ENCODE assay signal across 31 cellular contexts in the genomic region with DNA sequence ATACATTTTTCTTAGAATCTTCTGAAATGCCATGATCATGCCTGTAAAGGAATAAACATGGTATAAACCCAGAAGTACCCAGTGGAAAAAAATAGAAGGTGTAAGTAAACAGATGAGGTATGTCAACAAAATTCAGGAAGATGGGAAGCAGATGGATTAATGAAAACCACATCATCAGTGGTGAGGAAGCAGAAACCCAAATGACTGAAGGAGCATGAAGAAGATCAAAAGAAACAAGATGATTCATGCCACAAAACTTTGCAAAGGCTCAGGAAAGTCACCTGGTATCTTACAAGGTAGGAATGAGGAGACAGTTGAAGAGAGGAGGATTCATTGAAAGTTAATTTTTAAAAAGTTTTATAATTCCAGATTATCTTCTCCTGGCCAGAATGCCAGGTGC.
DNase-seq lines count a peak whose midpoint lies in the region; ATAC-seq and TF ChIP-seq lines count a peak whose summit lies in the region.
"Had no signal": no experiment of that assay in that cellular context is flagged by ENCODE, and none has a peak within 500 bp of the region (broad histone marks: within the 10 kb centered on the region; RNA-seq: fewer than 3 reads in every experiment).

No MANE protein-coding gene starts in this region.

- H3K27me3 Mint-ChIP-seq in activated naive CD8-positive, alpha-beta T cell treated with anti-CD3 and anti-CD28 coated beads, Interleukin-2, amount 50 U/mL, for 24 hours = peaks cover 4% of the 10 kb centered on the region

- no peak for TF ChIP-seq CTCF in mammary epithelial cell (conservative IDR thresholded peaks at IDR 0.05 in 1 of 2, IDR thresholded peaks at IDR 0.05 in 1 of 2; ENCODE audit: extremely low read depth in 1 of 2, insufficient read depth in 1 of 2, low read depth in 1 of 2, low read length in 2 of 2)
- TF ChIP-seq CTCF in breast epithelium (IDR thresholded peaks at IDR 0.05) = no peak

- H3K36me3 ChIP-seq in mammary epithelial cell (ENCODE audit: insufficient read depth, low read length) (no peaks in the 10 kb centered on the region), breast epithelium (no peaks in the 10 kb centered on the region)
- H3K36me3 ChIP-seq: BE2C, brain microvascular endothelial cell, gastrocnemius medialis, left ventricle myocardium inferior, stomach, thyroid gland had no signal

- intact Hi-C loops in mammary epithelial cell (cut with micrococcal nuclease) (no loop called here), breast epithelium (cut with DNase I; ENCODE audit: low total_unique reads) (no loop called here)

- H3K36me3 Mint-ChIP-seq in activated naive CD8-positive, alpha-beta T cell treated with anti-CD3 and anti-CD28 coated beads, Interleukin-2, amount 50 U/mL, for 24 hours (ENCODE audit: low read depth) = peaks cover 1% of the 10 kb centered on the region
- H3K36me3 Mint-ChIP-seq: mesothelial cell of epicardium, WTC11 had no signal

- H3K27me3 ChIP-seq in mammary epithelial cell (ENCODE audit: insufficient read depth, low read length) = no peaks in the 10 kb centered on the region
- no peaks in the 10 kb centered on the region for H3K27me3 ChIP-seq in breast epithelium
- H3K27me3 ChIP-seq: BE2C, brain microvascular endothelial cell, gastrocnemius medialis, stomach, thyroid gland had no signal

- no peak overlapping the region for H3K4me3 Mint-ChIP-seq in activated naive CD8-positive, alpha-beta T cell treated with anti-CD3 and anti-CD28 coated beads, Interleukin-2, amount 50 U/mL, for 24 hours
- H3K4me3 Mint-ChIP-seq: activated naive CD4-positive, alpha-beta T cell treated with anti-CD3 and anti-CD28 coated beads for 36 hours; activated T-cell treated with anti-CD3 and anti-CD28 coated beads, Interleukin-2, amount 50 U/mL, for 72 hours; H9; mesothelial cell of epicardium; naive thymus-derived CD8-positive, alpha-beta T cell; WTC11 had no signal

- no peaks in the 10 kb centered on the region for H3K4me1 Mint-ChIP-seq in activated naive CD8-positive, alpha-beta T cell treated with anti-CD3 and anti-CD28 coated beads, Interleukin-2, amount 50 U/mL, for 24 hours
- H3K4me1 Mint-ChIP-seq: H9; mesothelial cell of epicardium; naive thymus-derived CD8-positive, alpha-beta T cell; WTC11 had no signal

- peaks cover 16% of the 10 kb centered on the region for H3K9me3 Mint-ChIP-seq in activated naive CD8-positive, alpha-beta T cell treated with anti-CD3 and anti-CD28 coated beads, Interleukin-2, amount 50 U/mL, for 24 hours
- H3K9me3 Mint-ChIP-seq: H9, WTC11 had no signal

- H3K4me1 ChIP-seq in mammary epithelial cell (ENCODE audit: insufficient read depth, low read length) = no peaks in the 10 kb centered on the region
- no peaks in the 10 kb centered on the region for H3K4me1 ChIP-seq in breast epithelium
- H3K4me1 ChIP-seq: BE2C, gastrocnemius medialis, left ventricle myocardium inferior, psoas muscle, stomach, thyroid gland had no signal

- H3K4me3 ChIP-seq in mammary epithelial cell (replicated peaks in 1 of 3; ENCODE audit: insufficient read depth in 1 of 3, low read depth in 2 of 3, low read length in 3 of 3) = no peak overlapping the region
- no peak overlapping the region for H3K4me3 ChIP-seq in breast epithelium
- H3K4me3 ChIP-seq: gastrocnemius medialis, left ventricle myocardium inferior, psoas muscle, stomach, thyroid gland had no signal

- no peak overlapping the region for H3K9ac ChIP-seq in mammary epithelial cell (ENCODE audit: insufficient read depth, low read length)
- H3K9ac ChIP-seq: KMS-11 had no signal

- H3K27ac Mint-ChIP-seq in activated naive CD8-positive, alpha-beta T cell treated with anti-CD3 and anti-CD28 coated beads, Interleukin-2, amount 50 U/mL, for 24 hours = no peak overlapping the region
- H3K27ac Mint-ChIP-seq: activated naive CD4-positive, alpha-beta T cell treated with anti-CD3 and anti-CD28 coated beads for 36 hours; activated T-cell treated with anti-CD3 and anti-CD28 coated beads, Interleukin-2, amount 50 U/mL, for 72 hours; H9; mesothelial cell of epicardium; naive thymus-derived CD8-positive, alpha-beta T cell; WTC11 had no signal

- H3K27ac ChIP-seq in mammary epithelial cell (ENCODE audit: insufficient read depth, low read depth, low read length) (no peak overlapping the region), breast epithelium (no peak overlapping the region)
- H3K27ac ChIP-seq: brain microvascular endothelial cell, gastrocnemius medialis, KMS-11, left ventricle myocardium inferior, psoas muscle, stomach, thyroid gland had no signal

- DNase-seq in mammary epithelial cell (peak; percentile 43), breast epithelium (ENCODE audit: low spot score in 2 of 2) (no peak), SW480 (ENCODE audit: low spot score) (peak; percentile 81), glomerular visceral epithelial cell (ENCODE audit: extremely low spot score) (peak; percentile 79), OCI-M1 (lab: John Stamatoyannopoulos, UW) (no peak)
- no peak for DNase-seq in activated naive CD8-positive, alpha-beta T cell treated with anti-CD3 and anti-CD28 coated beads, Interleukin-2, amount 50 U/mL, for 24 hours
- DNase-seq in stimulated activated naive CD4-positive, alpha-beta T cell (lab: John Stamatoyannopoulos, UW) = no peak
- DNase-seq: activated naive CD4-positive, alpha-beta T cell treated with anti-CD3 and anti-CD28 coated beads for 36 hours; activated T-cell treated with anti-CD3 and anti-CD28 coated beads, Interleukin-2, amount 50 U/mL, for 72 hours; amniotic stem cell; BE2C; brain microvascular endothelial cell; DMS79 treated with DMSO at 0.1 percent for 48 hours; erythroblast; gastrocnemius medialis; H9; hippocampal formation; left ventricle myocardium inferior; MV-4-11; naive thymus-derived CD8-positive, alpha-beta T cell; NCI-H510A; nucleus accumbens; psoas muscle; SHP77 treated with DMSO at 0.1 percent for 48 hours; stomach; SW 1271; thyroid gland had no signal

- no peak for ATAC-seq in HG02798 (IDR thresholded peaks at IDR 0.05; ENCODE audit: poor library complexity, unreplicated experiment)
- ATAC-seq in activated naive CD8-positive, alpha-beta T cell treated with anti-CD3 and anti-CD28 coated beads, Interleukin-2, amount 50 U/mL, for 24 hours = no peak
- ATAC-seq: activated T-cell treated with anti-CD3 and anti-CD28 coated beads, Interleukin-2, amount 50 U/mL, for 72 hours; gastrocnemius medialis; naive thymus-derived CD8-positive, alpha-beta T cell; psoas muscle; WTC11 had no signal

- dilution Hi-C loops in mammary epithelial cell (cut with HindIII; ENCODE audit: low sequenced_read_pairs) = no loop called here

- no peaks in the 10 kb centered on the region for H3K79me2 ChIP-seq in mammary epithelial cell (ENCODE audit: insufficient read depth, low read length)

- BruUV-seq in mammary epithelial cell (replicated peaks; lab: Mats Ljungman, UMichigan) = no TSS peak

- in situ Hi-C loops in mammary epithelial cell (cut with MboI; ENCODE audit: low sequenced_read_pairs in 2 of 2) = no loop called here

- TF ChIP-seq POLR2A in breast epithelium (IDR thresholded peaks at IDR 0.05) = no peak

- no peak overlapping the region for H2AFZ ChIP-seq in mammary epithelial cell (ENCODE audit: low read depth, low read length)

- no peaks in the 10 kb centered on the region for H3K9me3 ChIP-seq in mammary epithelial cell (replicated peaks; ENCODE audit: insufficient read depth, low read length)
- no peaks in the 10 kb centered on the region for H3K9me3 ChIP-seq in breast epithelium
- H3K9me3 ChIP-seq: BE2C, gastrocnemius medialis, thyroid gland had no signal

- H4K20me1 ChIP-seq in mammary epithelial cell (ENCODE audit: insufficient read depth, low read length) = no peaks in the 10 kb centered on the region

- CTCF ChIA-PET in mammary epithelial cell (lab: Charles Lee; ENCODE audit: low non-redundant PET) = no interaction called here

- no peak overlapping the region for H3K4me2 ChIP-seq in mammary epithelial cell (ENCODE audit: insufficient read depth, low read depth, low read length)
- H3K4me2 ChIP-seq: KMS-11 had no signal

Comparison
In these comparisons a context has a peak if more than half of its experiments do, and no peak if none do; other contexts are left out.
1. DNase-seq: peak in mammary epithelial cell (single experiment), SW480 (single experiment) and glomerular visceral epithelial cell (single experiment); none in breast epithelium (0 of 2), activated naive CD8-positive, alpha-beta T cell treated with anti-CD3 and anti-CD28 coated beads, Interleukin-2, amount 50 U/mL, for 24 hours (single experiment), stimulated activated naive CD4-positive, alpha-beta T cell (0 of 6) and OCI-M1 (single experiment).